In genomic region chr1:72557446-72558049, GRCh38 we compare ENCODE assay signal across 11 cellular contexts.
DNase-seq lines count a peak whose midpoint lies in the region; ATAC-seq and TF ChIP-seq lines count a peak whose summit lies in the region.
"Had no signal": no experiment of that assay in that cellular context is flagged by ENCODE, and none has a peak within 500 bp of the region (broad histone marks: within the 10 kb centered on the region; RNA-seq: fewer than 3 reads in every experiment).

No MANE protein-coding gene starts in this region.

- H3K4me1 Mint-ChIP-seq in H9 (peaks cover 6 to 10% of the 10 kb centered on the region in 2 experiments), T-helper 17 cell (no peaks in the 10 kb centered on the region)

- no peaks in the 10 kb centered on the region for H3K79me2 ChIP-seq in H9 (ENCODE audit: insufficient read depth, low read length)

- H4K8ac ChIP-seq in H9 (replicated peaks; ENCODE audit: insufficient read length, low read depth, low read length): no peak overlapping the region

- H4K5ac ChIP-seq in H9 (ENCODE audit: insufficient read length, low read depth, low read length): no peak overlapping the region

- no peak overlapping the region for H3K9ac ChIP-seq in H9 (ENCODE audit: extremely low read depth, insufficient read length, low read length)

- no peaks in the 10 kb centered on the region for H3K79me1 ChIP-seq in H9 (ENCODE audit: insufficient read depth, low read depth, low read length, poor library complexity, severe bottlenecking)

- no peak overlapping the region for H3T11ph ChIP-seq in H9 (ENCODE audit: low read length)

- no CpG with 5 or more reads among the region's 1 CpG for WGBS in H9 (ENCODE audit: extremely low coverage, insufficient read length, low lambda C conversion rate)

- no peak overlapping the region for H3K14ac ChIP-seq in H9 (ENCODE audit: insufficient read depth, low read length)

- H3K4me3 Mint-ChIP-seq in H9 (no peak overlapping the region), T-helper 17 cell (no peak overlapping the region)

- H4K91ac ChIP-seq in H9 (ENCODE audit: insufficient read length, low read depth, low read length): no peak overlapping the region

- no peaks in the 10 kb centered on the region for H3K23me2 ChIP-seq in H9 (ENCODE audit: insufficient read length, low read depth, low read length, poor library complexity, severe bottlenecking)

- DNase-seq in AG09319 (ENCODE audit: extremely low read depth, low read depth) (no peak), H9 (peak; percentile 49), iris pigment epithelial cell (ENCODE audit: low read depth) (peak; percentile 8), amniotic stem cell (lab: John Stamatoyannopoulos, UW) (no peak), T-helper 17 cell (no peak)
- DNase-seq: effector memory CD4-positive, alpha-beta T cell; NCI-H774 had no signal

- H3K9me3 Mint-ChIP-seq in H9: no peaks in the 10 kb centered on the region

- H2AK5ac ChIP-seq in H9 (ENCODE audit: insufficient read length, low read length): no peak overlapping the region

- no peak overlapping the region for H2BK120ac ChIP-seq in H9 (ENCODE audit: low read depth, low read length, poor library complexity, severe bottlenecking)

- H3K56ac ChIP-seq in H9 (ENCODE audit: insufficient read length, low read depth, low read length): no peak overlapping the region

- no peak overlapping the region for H3K18ac ChIP-seq in H9 (ENCODE audit: insufficient read length, low read depth, low read length)

- H4K20me1 ChIP-seq in H9 (ENCODE audit: control insufficient read depth, insufficient read depth, insufficient read length): no peaks in the 10 kb centered on the region

- H3K9me3 ChIP-seq in H9 (ENCODE audit: control insufficient read depth, low read depth, low read length): no peaks in the 10 kb centered on the region
- no peaks in the 10 kb centered on the region for H3K9me3 ChIP-seq in T-helper 17 cell (ENCODE audit: control insufficient read depth, low read length, poor library complexity, severe bottlenecking)
- H3K9me3 ChIP-seq: neutrophil had no signal

- H3K4me1 ChIP-seq in H9 (ENCODE audit: insufficient read depth, low read length): no peaks in the 10 kb centered on the region

- no peak overlapping the region for H2BK15ac ChIP-seq in H9 (ENCODE audit: low read depth, low read length)

- no peak overlapping the region for H2AFZ ChIP-seq in H9 (ENCODE audit: low read length)

- no peak overlapping the region for H2BK5ac ChIP-seq in H9 (ENCODE audit: insufficient read length, low read length)

- no peak overlapping the region for H3K4me2 ChIP-seq in H9 (ENCODE audit: insufficient read depth, insufficient read length, low read length)

- ATAC-seq in HG02852 (IDR thresholded peaks at IDR 0.05; ENCODE audit: unreplicated experiment): no peak
- ATAC-seq in GM21381 (IDR thresholded peaks at IDR 0.05; ENCODE audit: unreplicated experiment): no peak
- ATAC-seq in T-helper 17 cell: no peak

- H2BK20ac ChIP-seq in H9 (ENCODE audit: low read depth, low read length, poor library complexity, severe bottlenecking): no peak overlapping the region

- H3K4ac ChIP-seq in H9 (ENCODE audit: low read depth, low read length): no peak overlapping the region

- H3K23ac ChIP-seq in H9 (ENCODE audit: insufficient read length, low read depth, low read length): no peak overlapping the region

- H3K27me3 ChIP-seq in H9 (ENCODE audit: insufficient read depth, low read length): no peaks in the 10 kb centered on the region
- H3K27me3 ChIP-seq: neutrophil had no signal

- H3K27ac ChIP-seq in H9 (ENCODE audit: insufficient read length, low read depth, low read length) (no peak overlapping the region), VCaP (no peak overlapping the region)
- H3K27ac ChIP-seq: neutrophil had no signal

- H3K27me3 Mint-ChIP-seq in H9 (ENCODE audit: low read depth): no peaks in the 10 kb centered on the region
- no peaks in the 10 kb centered on the region for H3K27me3 Mint-ChIP-seq in T-helper 17 cell

- H3K27ac Mint-ChIP-seq in H9 (peak overlapping the region in 2 of 3 experiments; percentile 32 to 74; a peak in 3 of 7 replicates), T-helper 17 cell (no peak overlapping the region)

- H3K36me3 Mint-ChIP-seq in H9 (ENCODE audit: insufficient read depth in 1 of 3, low read depth in 3 of 3): no peaks in the 10 kb centered on the region
- no peaks in the 10 kb centered on the region for H3K36me3 Mint-ChIP-seq in T-helper 17 cell (ENCODE audit: low read depth)

- H2BK12ac ChIP-seq in H9 (ENCODE audit: insufficient read length, low read depth, low read length): no peak overlapping the region

- TF ChIP-seq CTCF in AG09319 (IDR thresholded peaks at IDR 0.05; ENCODE audit: low read depth, low read length): peak; percentile 28
- TF ChIP-seq CTCF in H9 (conservative IDR thresholded peaks at IDR 0.05): peak; percentile 64
- TF ChIP-seq CTCF in VCaP (conservative IDR thresholded peaks at IDR 0.05): peak; percentile 66

Comparison
In these comparisons a context has a peak if more than half of its experiments do, and no peak if none do; other contexts are left out.
1. DNase-seq: peak in H9 (single experiment) and iris pigment epithelial cell (single experiment); none in AG09319 (single experiment), amniotic stem cell (single experiment) and T-helper 17 cell (0 of 3).
2. Peak in every context shown above with its lines, with median percentiles within 50 percentile points of each other: CTCF ChIP-seq.